16 cellular contexts compared by ENCODE assay signal in the genomic region with DNA sequence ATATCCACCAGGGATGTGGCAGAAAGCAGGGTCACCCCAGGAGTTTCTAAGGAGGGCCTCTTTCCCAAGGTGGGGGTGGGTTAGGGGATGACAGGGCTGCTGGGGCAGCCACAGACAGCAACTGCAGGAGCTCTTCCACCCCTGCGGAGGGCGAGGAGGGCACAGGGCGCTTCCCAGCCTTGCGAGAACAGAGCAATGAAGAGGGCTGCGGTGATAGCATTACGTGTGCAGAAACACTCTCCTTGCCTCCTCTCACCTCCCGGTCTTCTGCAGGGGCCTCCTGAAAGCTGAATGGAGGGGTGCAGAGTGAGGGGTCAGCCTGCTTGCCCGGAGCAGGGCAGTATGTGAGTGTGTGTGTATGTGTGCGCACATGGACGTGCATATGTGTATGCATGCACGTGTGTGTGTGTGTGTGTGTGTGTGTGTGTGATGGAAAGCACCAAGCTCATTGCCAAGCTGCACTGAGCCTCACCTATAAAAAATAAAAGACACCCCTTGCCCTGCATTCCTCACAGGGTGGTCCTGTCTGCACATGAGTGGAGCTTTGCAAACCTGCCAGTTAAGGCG. TPM values are rescaled to one million over a fixed set of nuclear protein-coding genes. Genes with fewer than 3 reads are reported as not detected.
DNase-seq lines count a peak whose midpoint lies in the region; ATAC-seq and TF ChIP-seq lines count a peak whose summit lies in the region.
"Had no signal": no experiment of that assay in that cellular context is flagged by ENCODE, and none has a peak within 500 bp of the region (broad histone marks: within the 10 kb centered on the region; RNA-seq: fewer than 3 reads in every experiment).

No MANE protein-coding gene starts in this region.

- H3K79me2 ChIP-seq in mammary epithelial cell (ENCODE audit: insufficient read depth, low read length): no peaks in the 10 kb centered on the region
- H3K79me2 ChIP-seq in hepatocyte: no peaks in the 10 kb centered on the region
- H3K79me2 ChIP-seq: parathyroid adenoma had no signal

- ATAC-seq in HG02870 (IDR thresholded peaks at IDR 0.05; ENCODE audit: unreplicated experiment): no peak
- no peak for ATAC-seq in HG02938 (IDR thresholded peaks at IDR 0.05; ENCODE audit: unreplicated experiment)
- ATAC-seq: PC-3, T-cell had no signal

- peaks cover 11% of the 10 kb centered on the region for H3K36me3 Mint-ChIP-seq in MCF 10A (ENCODE audit: insufficient read depth, unreplicated experiment)
- H3K36me3 Mint-ChIP-seq: activated naive CD8-positive, alpha-beta T cell treated with anti-CD3 and anti-CD28 coated beads, Interleukin-2, amount 10 ng/mL, durations not matched to agents 7 days and 5 days had no signal

- H3K27ac Mint-ChIP-seq in MCF 10A (ENCODE audit: low read depth, unreplicated experiment): peak overlapping the region; percentile 91
- H3K27ac Mint-ChIP-seq: activated naive CD8-positive, alpha-beta T cell treated with anti-CD3 and anti-CD28 coated beads, Interleukin-2, amount 10 ng/mL, durations not matched to agents 7 days and 5 days; T-cell had no signal

- no peaks in the 10 kb centered on the region for H3K36me3 ChIP-seq in mammary epithelial cell (ENCODE audit: insufficient read depth, low read length)
- no peaks in the 10 kb centered on the region for H3K36me3 ChIP-seq in hepatocyte (replicated peaks; ENCODE audit: insufficient read depth, low read depth)
- H3K36me3 ChIP-seq in prostate gland: no peaks in the 10 kb centered on the region
- H3K36me3 ChIP-seq in uterus: no peaks in the 10 kb centered on the region

- H3K4me3 Mint-ChIP-seq in MCF 10A (ENCODE audit: unreplicated experiment): peak overlapping the region; percentile 23
- H3K4me3 Mint-ChIP-seq: activated naive CD8-positive, alpha-beta T cell treated with anti-CD3 and anti-CD28 coated beads, Interleukin-2, amount 10 ng/mL, durations not matched to agents 7 days and 5 days; T-cell had no signal

- BruUV-seq in MCF 10A (replicated peaks; lab: Mats Ljungman, UMichigan): no TSS peak
- BruUV-seq in mammary epithelial cell (replicated peaks; lab: Mats Ljungman, UMichigan): no TSS peak

- H3K4me1 Mint-ChIP-seq in MCF 10A (ENCODE audit: insufficient read depth, unreplicated experiment): peaks cover 31% of the 10 kb centered on the region
- H3K4me1 Mint-ChIP-seq: activated naive CD8-positive, alpha-beta T cell treated with anti-CD3 and anti-CD28 coated beads, Interleukin-2, amount 10 ng/mL, durations not matched to agents 7 days and 5 days had no signal

- no peaks in the 10 kb centered on the region for H4K20me1 ChIP-seq in mammary epithelial cell (ENCODE audit: insufficient read depth, low read length)
- no peaks in the 10 kb centered on the region for H4K20me1 ChIP-seq in hepatocyte (ENCODE audit: insufficient read depth, poor library complexity, severe bottlenecking)

- 94% methylated on average over 11 of the region's 12 CpGs for WGBS in mammary epithelial cell (ENCODE audit: low coverage, missing lambda C conversion rate)
- 81% methylated on average over 12 of the region's 12 CpGs for WGBS in hepatocyte (ENCODE audit: low lambda C conversion rate, missing lambda C conversion rate)
- WGBS in prostate gland: 61% methylated on average over 12 of the region's 12 CpGs

- H2AFZ ChIP-seq in mammary epithelial cell (ENCODE audit: low read depth, low read length) (no peak overlapping the region), hepatocyte (no peak overlapping the region)
- H2AFZ ChIP-seq: parathyroid adenoma had no signal

- no peak for TF ChIP-seq POLR2A in prostate gland (IDR thresholded peaks at IDR 0.05)
- TF ChIP-seq POLR2A in uterus (IDR thresholded peaks at IDR 0.05): no peak

- dilution Hi-C loops in mammary epithelial cell (cut with HindIII; ENCODE audit: low sequenced_read_pairs): no loop called here

- in situ Hi-C loops in mammary epithelial cell (cut with MboI; ENCODE audit: low sequenced_read_pairs in 2 of 2): no loop called here

- H3K27ac ChIP-seq in mammary epithelial cell (ENCODE audit: insufficient read depth, low read depth, low read length) (no peak overlapping the region), hepatocyte (peak overlapping the region; percentile 93), prostate gland (peak overlapping the region; percentile 49 to 80), uterus (peak overlapping the region; percentile 84 to 89)
- H3K27ac ChIP-seq: parathyroid adenoma had no signal

- CTCF ChIA-PET in MCF 10A (lab: Yijun Ruan, JAX): interaction anchor here (0.6 to 6.5 kb wide), 5 partner anchors 58 to 104 kb away, joined by 3 to 33 read pairs (median 7); no protein-coding TSS in a partner anchor
- CTCF ChIA-PET in mammary epithelial cell (lab: Charles Lee; ENCODE audit: low non-redundant PET): no interaction called here

- H3K4me1 ChIP-seq in mammary epithelial cell (ENCODE audit: insufficient read depth, low read length) (peaks cover 14% of the 10 kb centered on the region), hepatocyte (ENCODE audit: insufficient read depth) (peaks cover 21% of the 10 kb centered on the region), prostate gland (replicated peaks) (no peaks in the 10 kb centered on the region), uterus (peaks cover 0 to 4% of the 10 kb centered on the region in 2 donors)

- H3K9me3 Mint-ChIP-seq in MCF 10A (ENCODE audit: unreplicated experiment): peaks cover 8% of the 10 kb centered on the region

- no peak for DNase-seq in MCF 10A (ENCODE audit: unreplicated experiment)
- DNase-seq in mammary epithelial cell: no peak
- no peak for DNase-seq in hepatocyte (ENCODE audit: low spot score)
- no peak for DNase-seq in prostate gland (ENCODE audit: low spot score)
- no peak for DNase-seq in uterus
- DNase-seq in cerebellum (ENCODE audit: low spot score): no peak
- DNase-seq: activated naive CD8-positive, alpha-beta T cell treated with anti-CD3 and anti-CD28 coated beads, Interleukin-2, amount 10 ng/mL, durations not matched to agents 7 days and 5 days; cerebellar nuclear complex; NCI-H1417 treated with DMSO at 0.1 percent for 48 hours; NCI-H446; PC-3; stimulated activated CD4-positive, alpha-beta T cell treated with anti-CD3 and anti-CD28 coated beads, Interleukin-1b, Interleukin-23, amount 100 ng/mL, for 48 hours had no signal

- no peaks in the 10 kb centered on the region for H3K27me3 Mint-ChIP-seq in MCF 10A (ENCODE audit: insufficient read depth, unreplicated experiment)
- H3K27me3 Mint-ChIP-seq: T-cell had no signal

- H3K27me3 ChIP-seq in mammary epithelial cell (ENCODE audit: insufficient read depth, low read length): no peaks in the 10 kb centered on the region
- H3K27me3 ChIP-seq in hepatocyte: no peaks in the 10 kb centered on the region
- H3K27me3 ChIP-seq in prostate gland (replicated peaks; ENCODE audit: insufficient read depth): no peaks in the 10 kb centered on the region
- H3K27me3 ChIP-seq in uterus: no peaks in the 10 kb centered on the region

- POLR2A ChIA-PET in MCF 10A (lab: Yijun Ruan, JAX): interaction anchor here (1.0 to 1.6 kb wide), 3 partner anchors 26 to 68 kb away, joined by 3 to 4 read pairs (median 4); no protein-coding TSS in a partner anchor

- H3K4me2 ChIP-seq in mammary epithelial cell (ENCODE audit: insufficient read depth, low read depth, low read length): no peak overlapping the region
- peak overlapping the region; percentile 49 for H3K4me2 ChIP-seq in hepatocyte

- intact Hi-C loops in MCF 10A (cut with micrococcal nuclease) (no loop called here), mammary epithelial cell (cut with micrococcal nuclease) (no loop called here), prostate gland (cut with DNase I) (no loop called here), uterus (cut with DNase I; ENCODE audit: low total_unique reads) (no loop called here)

- H3K9me2 ChIP-seq in hepatocyte (replicated peaks; ENCODE audit: insufficient read depth): no peaks in the 10 kb centered on the region

- TF ChIP-seq CTCF in MCF 10A (IDR thresholded peaks at IDR 0.05; ENCODE audit: unreplicated experiment) (no peak), mammary epithelial cell (conservative IDR thresholded peaks at IDR 0.05 in 1 of 2, IDR thresholded peaks at IDR 0.05 in 1 of 2; ENCODE audit: extremely low read depth in 1 of 2, insufficient read depth in 1 of 2, low read depth in 1 of 2, low read length in 2 of 2) (no peak), hepatocyte (IDR thresholded peaks at IDR 0.05; ENCODE audit: poor library complexity) (no peak), prostate gland (IDR thresholded peaks at IDR 0.05) (no peak), uterus (IDR thresholded peaks at IDR 0.05) (no peak)

- H3K4me3 ChIP-seq in mammary epithelial cell (replicated peaks in 1 of 3; ENCODE audit: insufficient read depth in 1 of 3, low read depth in 2 of 3, low read length in 3 of 3) (no peak overlapping the region), hepatocyte (no peak overlapping the region), prostate gland (no peak overlapping the region), uterus (no peak overlapping the region)

- H3K9ac ChIP-seq in mammary epithelial cell (ENCODE audit: insufficient read depth, low read length): no peak overlapping the region
- H3K9ac ChIP-seq: parathyroid adenoma had no signal

- H3K9me3 ChIP-seq in mammary epithelial cell (replicated peaks; ENCODE audit: insufficient read depth, low read length): no peaks in the 10 kb centered on the region
- no peaks in the 10 kb centered on the region for H3K9me3 ChIP-seq in hepatocyte (ENCODE audit: low read depth)
- no peaks in the 10 kb centered on the region for H3K9me3 ChIP-seq in prostate gland
- no peaks in the 10 kb centered on the region for H3K9me3 ChIP-seq in uterus

RNA-seq across cellular contexts. Expression of a gene that starts 29.4 kb away (rescaled TPM):
- not detected in 2 replicates for total RNA-seq in MCF 10A (2022)
- 1 to 10 TPM in 1 of 2 donors, under 1 TPM in 1; 0.50 to 3.1 TPM for total RNA-seq in mammary epithelial cell
- polyA plus RNA-seq in mammary epithelial cell: 6.9 TPM
- polyA minus RNA-seq in mammary epithelial cell: 8.1 TPM
- total RNA-seq in hepatocyte: 1.3 and 10.5 TPM in 2 replicates
- polyA plus RNA-seq in hepatocyte: 5.8 and 11.4 TPM in 2 replicates
- 10 to 100 TPM in 1 of 2 donors, 1 to 10 TPM in 1; 6.9 to 11.4 TPM for total RNA-seq in prostate gland
- total RNA-seq in uterus: 1 to 10 TPM; 2.9 to 8.2 (median 4.9) TPM
- total RNA-seq in cerebellum: not detected
